In genomic region chr13:51770160-51770559, GRCh38 we compare ENCODE assay signal across 18 cellular contexts. TPM values are rescaled to one million over a fixed set of nuclear protein-coding genes. Genes with fewer than 3 reads are reported as not detected.
A peak's percentile ranks its signal among the peaks of the same experiment; 100 is the strongest.
DNase-seq lines count a peak whose midpoint lies in the region; ATAC-seq and TF ChIP-seq lines count a peak whose summit lies in the region.
"Had no signal": no experiment of that assay in that cellular context is flagged by ENCODE, and none has a peak within 500 bp of the region (broad histone marks: within the 10 kb centered on the region; RNA-seq: fewer than 3 reads in every experiment).

No MANE protein-coding gene starts in this region.

- no peak overlapping the region for H3K4me2 ChIP-seq in parathyroid adenoma (ENCODE audit: low read length)
- H3K4me2 ChIP-seq: BLaER1 had no signal

- H3K4me3 ChIP-seq in esophagus muscularis mucosa: no peak overlapping the region
- no peak overlapping the region for H3K4me3 ChIP-seq in parathyroid adenoma (ENCODE audit: low read depth, low read length)
- no peak overlapping the region for H3K4me3 ChIP-seq in thyroid gland (replicated peaks in 1 of 3)
- H3K4me3 ChIP-seq: BLaER1, mucosa of descending colon had no signal

- H3K9me3 ChIP-seq in esophagus muscularis mucosa (no peaks in the 10 kb centered on the region), parathyroid adenoma (ENCODE audit: control insufficient read depth, low read length) (no peaks in the 10 kb centered on the region), thyroid gland (no peaks in the 10 kb centered on the region)
- H3K9me3 ChIP-seq: BLaER1, mucosa of descending colon had no signal

- H2AFZ ChIP-seq in parathyroid adenoma: no peak overlapping the region

- no peak for TF ChIP-seq CTCF in esophagus muscularis mucosa (IDR thresholded peaks at IDR 0.05)
- TF ChIP-seq CTCF in parathyroid adenoma (IDR thresholded peaks at IDR 0.05): no peak
- TF ChIP-seq CTCF in thyroid gland (IDR thresholded peaks at IDR 0.05): no peak

- TF ChIP-seq POLR2A in esophagus muscularis mucosa (IDR thresholded peaks at IDR 0.05; ENCODE audit: low read depth) (no peak), thyroid gland (IDR thresholded peaks at IDR 0.05) (no peak)

- peak; percentile 62 for DNase-seq in esophagus muscularis mucosa (ENCODE audit: extremely low spot score)
- no peak for DNase-seq in thyroid gland
- no peak for DNase-seq in NCI-H82 treated with DMSO at 0.1 percent for 48 hours (lab: John Stamatoyannopoulos, UW; ENCODE audit: unreplicated experiment)
- DNase-seq in NCI-H2081 (lab: John Stamatoyannopoulos, UW): no peak
- DNase-seq: activated CD4-positive, CD25-positive, alpha-beta regulatory T cell; GF-D8; GOT3; mucosa of descending colon; NCI-H1092 treated with DMSO at 0.1 percent for 48 hours; occipital lobe; SHP77; stimulated activated CD4-positive, alpha-beta T cell treated with anti-CD3 and anti-CD28 coated beads, Interleukin-12 subunit alpha, Interleukin-12 subunit beta, amount 100 ng/mL, for 4 hours; stimulated activated naive CD4-positive, alpha-beta T cell treated with Interleukin-2 at 50 U/mL for 16 hours; T-helper 2 cell had no signal

- no peak for ATAC-seq in HG02588 (IDR thresholded peaks at IDR 0.05; ENCODE audit: unreplicated experiment)

- H3K4me1 ChIP-seq in esophagus muscularis mucosa (peaks cover 17 to 30% (median 23%) of the 10 kb centered on the region in 4 donors), parathyroid adenoma (no peaks in the 10 kb centered on the region), thyroid gland (peaks cover 33 to 39% of the 10 kb centered on the region in 2 donors)
- H3K4me1 ChIP-seq: BLaER1 had no signal

- H3K36me3 ChIP-seq in esophagus muscularis mucosa (peaks cover 0 to 66% (median 14%) of the 10 kb centered on the region in 4 donors), parathyroid adenoma (ENCODE audit: control insufficient read depth, insufficient read depth, low read length) (no peaks in the 10 kb centered on the region), thyroid gland (no peaks in the 10 kb centered on the region)

- no peak overlapping the region for H3K9ac ChIP-seq in parathyroid adenoma
- H3K9ac ChIP-seq: BLaER1 had no signal

- H3K79me2 ChIP-seq in parathyroid adenoma: no peaks in the 10 kb centered on the region

- intact Hi-C loops in esophagus muscularis mucosa (cut with DNase I) (no loop called here), thyroid gland (cut with DNase I) (no loop called here)

- no peak for TF ChIP-seq EP300 in esophagus muscularis mucosa (IDR thresholded peaks at IDR 0.05)

- peak overlapping the region; percentile 38 for H3K27ac ChIP-seq in angular gyrus (ENCODE audit: low read depth, low read length)
- peak overlapping the region; percentile 60 to 78 (median 70) for H3K27ac ChIP-seq in esophagus muscularis mucosa (replicated peaks in 1 of 4)
- peak overlapping the region; percentile 13 for H3K27ac ChIP-seq in parathyroid adenoma
- peak overlapping the region; percentile 95 to 100 (median 99) for H3K27ac ChIP-seq in thyroid gland
- H3K27ac ChIP-seq: BLaER1 had no signal

- H3K27me3 ChIP-seq in esophagus muscularis mucosa: no peaks in the 10 kb centered on the region
- H3K27me3 ChIP-seq in parathyroid adenoma (ENCODE audit: control insufficient read depth, insufficient read depth, low read length): no peaks in the 10 kb centered on the region
- H3K27me3 ChIP-seq in thyroid gland: no peaks in the 10 kb centered on the region
- H3K27me3 ChIP-seq: BLaER1 had no signal

- 95% methylated on average over 6 of the region's 6 CpGs for WGBS in esophagus muscularis mucosa
- WGBS in thyroid gland, 2 donors: 82 to 87% methylated on average over 6 of the region's 6 CpGs

RNA-seq across cellular contexts. Expression of gene DHRS12, which starts 33.8 kb away (rescaled TPM):
- total RNA-seq in esophagus muscularis mucosa (10 to 100 TPM; 10.3 to 18.6 (median 14.9) TPM), thyroid gland (10 to 100 TPM; 23.1 to 34.2 (median 27.4) TPM)

Comparison
In these comparisons a context has a peak if more than half of its experiments do, and no peak if none do; other contexts are left out.
1. H3K27ac ChIP-seq: peak in every context shown above with its lines; median percentile 99 in thyroid gland; 70 in esophagus muscularis mucosa; 38 in angular gyrus; 13 in parathyroid adenoma.